8 cellular contexts compared by ENCODE assay signal in the genomic region with DNA sequence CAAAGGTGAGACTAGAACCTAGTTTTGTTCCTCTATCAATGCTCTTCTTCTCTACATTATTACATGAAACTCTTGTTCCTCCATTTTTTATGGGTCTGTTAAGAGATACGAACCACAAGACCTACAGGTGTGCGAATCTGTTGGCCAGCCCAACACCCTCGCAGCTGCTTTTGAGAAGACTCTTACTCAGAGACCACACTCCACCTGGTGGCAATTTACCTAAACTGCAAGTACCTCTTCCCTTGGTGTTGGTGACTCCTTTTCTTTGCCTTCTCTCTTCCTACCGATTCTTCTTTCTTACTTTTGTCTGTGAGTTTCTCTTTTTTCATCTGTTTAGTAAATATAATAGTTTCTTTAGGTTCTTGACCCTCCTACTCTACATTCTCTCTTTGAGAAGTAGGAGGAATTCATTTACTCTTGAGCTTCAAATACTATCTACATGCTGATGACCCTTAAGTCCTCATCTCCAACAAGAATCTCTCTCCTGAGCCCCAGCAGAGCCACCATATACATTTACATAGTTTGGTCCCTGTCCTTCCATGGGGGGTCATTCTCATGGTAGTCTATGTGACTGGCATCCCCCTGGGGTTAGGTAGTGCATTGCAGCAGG.
A peak's percentile ranks its signal among the peaks of the same experiment; 100 is the strongest.
DNase-seq lines count a peak whose midpoint lies in the region; ATAC-seq lines count a peak whose summit lies in the region.

No MANE protein-coding gene starts in this region.

- DNase-seq in NCI-H524 (lab: John Stamatoyannopoulos, UW) (peak; percentile 7 to 57), NCI-H524 treated with DMSO at 0.1 percent for 48 hours (lab: John Stamatoyannopoulos, UW) (no peak), NCI-H1092 treated with DMSO at 0.1 percent for 48 hours (lab: John Stamatoyannopoulos, UW) (peak; percentile 91), T-helper 1 cell (peak in 4 of 5 donors; percentile 14 to 52 (median 42)), astrocyte of the hippocampus (ENCODE audit: low read depth, low spot score) (peak; percentile 62), iPS-NIHi11 (ENCODE audit: low spot score) (peak; percentile 77)
- peak; percentile 12 to 24 for DNase-seq in stimulated activated CD4-positive, alpha-beta T cell treated with anti-CD3 and anti-CD28 coated beads, Interleukin-1b, Interleukin-23, amount 100 ng/mL, for 1 hour (ENCODE audit: low read depth in 2 of 2)

- peak; percentile 87 for ATAC-seq in HG02623 (IDR thresholded peaks at IDR 0.05; ENCODE audit: unreplicated experiment)
